9 cellular contexts compared by ENCODE assay signal in genomic region chr1:151494741-151495281, GRCh38. TPM values are rescaled to one million over a fixed set of nuclear protein-coding genes. Genes with fewer than 3 reads are reported as not detected.
DNase-seq lines count a peak whose midpoint lies in the region; ATAC-seq, FAIRE-seq and TF ChIP-seq lines count a peak whose summit lies in the region.
"Had no signal": no experiment of that assay in that cellular context is flagged by ENCODE, and none has a peak within 500 bp of the region (broad histone marks: within the 10 kb centered on the region; RNA-seq: fewer than 3 reads in every experiment).

No MANE protein-coding gene starts in this region.

- DNase-seq in ELR (ENCODE audit: low read depth) (peak; percentile 87), LHCN-M2 (ENCODE audit: low read depth) (peak; percentile 85), chondrocyte (ENCODE audit: low spot score) (no peak), pancreas (peak in 1 of 6 donors; percentile 21), DMS79 (lab: John Stamatoyannopoulos, UW) (no peak), G401 (ENCODE audit: low spot score) (no peak)
- DNase-seq: naive B cell had no signal

- no peaks in the 10 kb centered on the region for H3K9me3 Mint-ChIP-seq in chondrocyte (ENCODE audit: low read depth)
- H3K9me3 Mint-ChIP-seq: naive B cell had no signal

- H3K27me3 ChIP-seq in pancreas = no peaks in the 10 kb centered on the region

- peaks cover 0 to 4% (median 0%) of the 10 kb centered on the region in 3 donors for H3K4me1 ChIP-seq in pancreas

- H3K9me3 ChIP-seq in pancreas = no peaks in the 10 kb centered on the region

- ATAC-seq in pancreas (peak; percentile 63 to 93 (median 82)), HG02678 (IDR thresholded peaks at IDR 0.05; ENCODE audit: unreplicated experiment) (no peak), GM18520 (IDR thresholded peaks at IDR 0.05; ENCODE audit: unreplicated experiment) (no peak)

- no peak overlapping the region for H3K4me3 ChIP-seq in pancreas

- TF ChIP-seq CTCF in chondrocyte (IDR thresholded peaks at IDR 0.05) = no peak
- no peak for TF ChIP-seq CTCF in pancreas (IDR thresholded peaks at IDR 0.05)

- no peaks in the 10 kb centered on the region for H3K36me3 ChIP-seq in pancreas

- FAIRE-seq in pancreas (lab: Jason Lieb, UNC) = no peak

- in situ Hi-C loops in G401 (cut with HindIII; ENCODE audit: low sequenced_read_pairs) = no loop called here

- WGBS in pancreas, 2 donors = 0% methylated on average over 1 of the region's 1 CpG

- peaks cover 15% of the 10 kb centered on the region for H3K4me1 Mint-ChIP-seq in chondrocyte (ENCODE audit: low read depth)
- H3K4me1 Mint-ChIP-seq: naive B cell had no signal

- no peaks in the 10 kb centered on the region for H3K36me3 Mint-ChIP-seq in chondrocyte (ENCODE audit: low read depth)
- H3K36me3 Mint-ChIP-seq: naive B cell had no signal

- peak overlapping the region; percentile 30 for H3K27ac Mint-ChIP-seq in chondrocyte (ENCODE audit: unreplicated experiment)

- H3K27ac ChIP-seq in pancreas = peak overlapping the region in 2 of 4 donors; percentile 55 to 56

- peaks cover under 1% of the 10 kb centered on the region for H3K27me3 Mint-ChIP-seq in chondrocyte (ENCODE audit: low read depth)

- intact Hi-C loops in pancreas (cut with DNase I) = no loop called here

- H3K4me3 Mint-ChIP-seq in chondrocyte (ENCODE audit: unreplicated experiment) = no peak overlapping the region
- H3K4me3 Mint-ChIP-seq: naive B cell had no signal

RNA-seq across cellular contexts. Expression of gene CGN, which starts 16.4 kb away (rescaled TPM):
- total RNA-seq in LHCN-M2 (2014; rRNA removed) (0.06 and 0.34 TPM in 2 replicates), chondrocyte (0.95 to 1.2 TPM (median 1.0 TPM) in 3 replicates), pancreas (10 to 100 TPM; 26.9 to 47.5 (median 35.8) TPM)
- 0.16 TPM for polyA plus RNA-seq in LHCN-M2 (2012)
- 10 to 100 TPM; 40.6 to 63.2 TPM for polyA plus RNA-seq in pancreas
- total RNA-seq in G401 (2014; rRNA removed; shearing (Covaris generic)) = 11.4 and 18.6 TPM in 2 replicates

RNA-seq across cellular contexts. Expression of gene POGZ, which starts 35.5 kb away (rescaled TPM):
- total RNA-seq in LHCN-M2 (2014; rRNA removed) (16.4 and 24.6 TPM in 2 replicates), chondrocyte (61.7 to 79.7 TPM (median 65.0 TPM) in 3 replicates), pancreas (10 to 100 TPM; 24.5 to 61.0 (median 32.4) TPM)
- 17.4 TPM for polyA plus RNA-seq in LHCN-M2 (2012)
- 10 to 100 TPM; 30.4 to 45.6 TPM for polyA plus RNA-seq in pancreas
- total RNA-seq in G401 (2014; rRNA removed; shearing (Covaris generic)) = 6.9 and 14.0 TPM in 2 replicates

RNA-seq across cellular contexts. Expression of gene TUFT1, which starts 45.3 kb away (rescaled TPM):
- 7.8 and 7.9 TPM in 2 replicates for total RNA-seq in LHCN-M2 (2014; rRNA removed)
- 17.2 TPM for polyA plus RNA-seq in LHCN-M2 (2012)
- 15.2 to 33.0 TPM (median 30.5 TPM) in 3 replicates for total RNA-seq in chondrocyte
- total RNA-seq in pancreas = 10 to 100 TPM in 5 of 6 donors, 1 to 10 TPM in 1; 8.2 to 16.1 (median 11.6) TPM
- 1 to 10 TPM; 7.1 to 8.5 TPM for polyA plus RNA-seq in pancreas
- total RNA-seq in G401 (2014; rRNA removed; shearing (Covaris generic)) = 3.5 and 8.2 TPM in 2 replicates

Comparison
In these comparisons a context has a peak if more than half of its experiments do, and no peak if none do; other contexts are left out.
1. DNase-seq: peak in ELR (single experiment) and LHCN-M2 (single experiment); none in chondrocyte (single experiment), DMS79 (single experiment) and G401 (single experiment).
2. ATAC-seq: peak in pancreas (4 of 4); none in HG02678 (single experiment) and GM18520 (single experiment).